Comparison of ENCODE assay signal across 35 cellular contexts in genomic region chr13:23731709-23732108, GRCh38.
"Had no signal": no experiment of that assay in that cellular context is flagged by ENCODE, and none has a peak within 500 bp of the region (broad histone marks: within the 10 kb centered on the region; RNA-seq: fewer than 3 reads in every experiment).

No MANE protein-coding gene starts in this region.

- ATAC-seq: activated CD4-positive, CD25-positive, alpha-beta regulatory T cell treated with anti-CD3 and anti-CD28 coated beads, Interleukin-2, amount 50 U/mL, for 24 hours; activated CD8-positive, alpha-beta memory T cell treated with anti-CD3 and anti-CD28 coated beads, Interleukin-2, amount 10 ng/mL, durations not matched to agents 7 days and 5 days; activated CD8-positive, alpha-beta T cell treated with anti-CD3 and anti-CD28 coated beads, Interleukin-2, amount 10 ng/mL, durations not matched to agents 7 days and 5 days; activated naive CD4-positive, alpha-beta T cell treated with anti-CD3 and anti-CD28 coated beads, Interleukin-2, amount 50 U/mL, for 72 hours; esophagus mucosa; foreskin keratinocyte; gastrocnemius medialis; heart left ventricle; T-helper 17 cell had no signal

- DNase-seq: activated B cell treated with CpG ODN at 0.5 μM for 24 hours; activated CD4-positive, alpha-beta memory T cell treated with anti-CD3 and anti-CD28 coated beads for 36 hours; activated CD4-positive, alpha-beta T cell treated with anti-CD3 and anti-CD28 coated beads, Interleukin-2, amount 10 ng/mL, durations not matched to agents 24 days and 14 days; activated CD8-positive, alpha-beta memory T cell treated with anti-CD3 and anti-CD28 coated beads, Interleukin-2, amount 10 ng/mL, durations not matched to agents 7 days and 5 days; activated CD8-positive, alpha-beta memory T cell treated with anti-CD3 and anti-CD28 coated beads, Interleukin-2, amount 50 U/mL, for 4 hours; activated CD8-positive, alpha-beta T cell treated with anti-CD3 and anti-CD28 coated beads, Interleukin-2, amount 10 ng/mL, durations not matched to agents 7 days and 5 days; activated gamma-delta T cell; activated naive CD4-positive, alpha-beta T cell; activated naive CD4-positive, alpha-beta T cell treated with anti-CD3 and anti-CD28 coated beads, Interleukin-2, amount 10 ng/mL, durations not matched to agents 7 days and 5 days; activated naive CD8-positive, alpha-beta T cell treated with anti-CD3 and anti-CD28 coated beads, Interleukin-2, amount 10 ng/mL, durations not matched to agents 7 days and 5 days; activated T-cell treated with anti-CD3 and anti-CD28 coated beads, Interleukin-2, amount 50 U/mL, for 1 hour; activated T-cell treated with anti-CD3 and anti-CD28 coated beads, Interleukin-2, amount 50 U/mL, for 48 hours; central memory CD4-positive, alpha-beta T cell; cerebellar nuclear complex; colonic mucosa; dorsolateral prefrontal cortex; effector memory CD4-positive, alpha-beta T cell; endodermal cell; foreskin keratinocyte; gastrocnemius medialis; glutamatergic neuron; heart left ventricle; T-helper 17 cell; T1000; WERI-Rb-1 had no signal

- H3K4me3 ChIP-seq: ascending aorta, breast epithelium, cardiac muscle cell, colonic mucosa, dorsolateral prefrontal cortex, gastrocnemius medialis, heart left ventricle had no signal

- H3K9me3 Mint-ChIP-seq: activated CD4-positive, alpha-beta memory T cell treated with anti-CD3 and anti-CD28 coated beads for 36 hours; activated CD4-positive, alpha-beta T cell treated with anti-CD3 and anti-CD28 coated beads, Interleukin-2, amount 10 ng/mL, durations not matched to agents 24 days and 14 days; activated naive CD4-positive, alpha-beta T cell treated with anti-CD3 and anti-CD28 coated beads, Interleukin-2, amount 10 ng/mL, durations not matched to agents 7 days and 5 days; activated naive CD4-positive, alpha-beta T cell treated with anti-CD3 and anti-CD28 coated beads, Interleukin-2, amount 50 U/mL, for 72 hours; activated naive CD8-positive, alpha-beta T cell treated with anti-CD3 and anti-CD28 coated beads, Interleukin-2, amount 10 ng/mL, durations not matched to agents 7 days and 5 days; activated T-helper 1 cell treated with anti-CD3 and anti-CD28 coated beads, Interleukin-12 subunit alpha, Interleukin-12 subunit beta, Interleukin-2, Interleukin-4 antibody, amounts not matched to agents 30 ng/mL and 10 ng/mL and 1 ng/mL, durations not matched to agents 14 hours and 24 hours and 36 hours; brain; dendritic cell treated with granulocyte-macrophage colony-stimulating factor and Interleukin-4, amounts not matched to agents 40 ng/mL and 50 ng/mL, for 4 days; endodermal cell; T-helper 2 cell treated with Interferon-gamma antibody and Interleukin-4, amounts not matched to agents 5 μg/mL and 100 μg/mL, for 36 hours had no signal

- H3K4me3 Mint-ChIP-seq: activated B cell treated with CpG ODN at 0.5 μM for 24 hours; activated CD4-positive, alpha-beta memory T cell treated with anti-CD3 and anti-CD28 coated beads for 36 hours; activated CD4-positive, alpha-beta T cell treated with anti-CD3 and anti-CD28 coated beads, Interleukin-2, amount 10 ng/mL, durations not matched to agents 24 days and 14 days; activated CD8-positive, alpha-beta memory T cell treated with anti-CD3 and anti-CD28 coated beads, Interleukin-2, amount 10 ng/mL, durations not matched to agents 7 days and 5 days; activated CD8-positive, alpha-beta T cell treated with anti-CD3 and anti-CD28 coated beads, Interleukin-2, amount 10 ng/mL, durations not matched to agents 7 days and 5 days; activated naive CD4-positive, alpha-beta T cell treated with anti-CD3 and anti-CD28 coated beads, Interleukin-2, amount 10 ng/mL, durations not matched to agents 7 days and 5 days; activated naive CD8-positive, alpha-beta T cell treated with anti-CD3 and anti-CD28 coated beads, Interleukin-2, amount 10 ng/mL, durations not matched to agents 7 days and 5 days; activated T-helper 1 cell treated with anti-CD3 and anti-CD28 coated beads, Interleukin-12 subunit alpha, Interleukin-12 subunit beta, Interleukin-2, Interleukin-4 antibody, amounts not matched to agents 30 ng/mL and 10 ng/mL and 1 ng/mL, durations not matched to agents 14 hours and 24 hours and 36 hours; brain; dendritic cell treated with granulocyte-macrophage colony-stimulating factor and Interleukin-4, amounts not matched to agents 40 ng/mL and 50 ng/mL, for 4 days; endodermal cell; T-helper 17 cell; T-helper 2 cell treated with Interferon-gamma antibody and Interleukin-4, amounts not matched to agents 5 μg/mL and 100 μg/mL, for 36 hours had no signal

- H3K36me3 ChIP-seq: breast epithelium, cardiac muscle cell, colonic mucosa, gastrocnemius medialis, WERI-Rb-1 had no signal

- H3K4me1 ChIP-seq: ascending aorta, breast epithelium, colonic mucosa, foreskin keratinocyte, gastrocnemius medialis, heart left ventricle had no signal

- H3K27ac Mint-ChIP-seq: activated B cell treated with CpG ODN at 0.5 μM for 24 hours; activated CD4-positive, alpha-beta memory T cell treated with anti-CD3 and anti-CD28 coated beads for 36 hours; activated CD4-positive, alpha-beta T cell treated with anti-CD3 and anti-CD28 coated beads, Interleukin-2, amount 10 ng/mL, durations not matched to agents 24 days and 14 days; activated CD8-positive, alpha-beta memory T cell treated with anti-CD3 and anti-CD28 coated beads, Interleukin-2, amount 10 ng/mL, durations not matched to agents 7 days and 5 days; activated CD8-positive, alpha-beta T cell treated with anti-CD3 and anti-CD28 coated beads, Interleukin-2, amount 10 ng/mL, durations not matched to agents 7 days and 5 days; activated naive CD4-positive, alpha-beta T cell treated with anti-CD3 and anti-CD28 coated beads, Interleukin-2, amount 10 ng/mL, durations not matched to agents 7 days and 5 days; activated naive CD4-positive, alpha-beta T cell treated with anti-CD3 and anti-CD28 coated beads, Interleukin-2, amount 50 U/mL, for 72 hours; activated naive CD8-positive, alpha-beta T cell treated with anti-CD3 and anti-CD28 coated beads, Interleukin-2, amount 10 ng/mL, durations not matched to agents 7 days and 5 days; activated T-helper 1 cell treated with anti-CD3 and anti-CD28 coated beads, Interleukin-12 subunit alpha, Interleukin-12 subunit beta, Interleukin-2, Interleukin-4 antibody, amounts not matched to agents 30 ng/mL and 10 ng/mL and 1 ng/mL, durations not matched to agents 14 hours and 24 hours and 36 hours; brain; dendritic cell treated with granulocyte-macrophage colony-stimulating factor and Interleukin-4, amounts not matched to agents 40 ng/mL and 50 ng/mL, for 4 days; endodermal cell; T-helper 17 cell; T-helper 2 cell treated with Interferon-gamma antibody and Interleukin-4, amounts not matched to agents 5 μg/mL and 100 μg/mL, for 36 hours had no signal

- H3K9me3 ChIP-seq: ascending aorta, breast epithelium, colonic mucosa, gastrocnemius medialis, heart left ventricle had no signal

- H3K27me3 Mint-ChIP-seq: activated B cell treated with CpG ODN at 0.5 μM for 24 hours; activated CD4-positive, alpha-beta memory T cell treated with anti-CD3 and anti-CD28 coated beads for 36 hours; activated CD4-positive, alpha-beta T cell treated with anti-CD3 and anti-CD28 coated beads, Interleukin-2, amount 10 ng/mL, durations not matched to agents 24 days and 14 days; activated CD8-positive, alpha-beta memory T cell treated with anti-CD3 and anti-CD28 coated beads, Interleukin-2, amount 10 ng/mL, durations not matched to agents 7 days and 5 days; activated naive CD4-positive, alpha-beta T cell treated with anti-CD3 and anti-CD28 coated beads, Interleukin-2, amount 10 ng/mL, durations not matched to agents 7 days and 5 days; activated naive CD8-positive, alpha-beta T cell treated with anti-CD3 and anti-CD28 coated beads, Interleukin-2, amount 10 ng/mL, durations not matched to agents 7 days and 5 days; brain; dendritic cell treated with granulocyte-macrophage colony-stimulating factor and Interleukin-4, amounts not matched to agents 40 ng/mL and 50 ng/mL, for 4 days; T-helper 17 cell had no signal

- H3K4me1 Mint-ChIP-seq: activated B cell treated with CpG ODN at 0.5 μM for 24 hours; activated CD8-positive, alpha-beta memory T cell treated with anti-CD3 and anti-CD28 coated beads, Interleukin-2, amount 10 ng/mL, durations not matched to agents 7 days and 5 days; activated naive CD4-positive, alpha-beta T cell treated with anti-CD3 and anti-CD28 coated beads, Interleukin-2, amount 10 ng/mL, durations not matched to agents 7 days and 5 days; activated naive CD8-positive, alpha-beta T cell treated with anti-CD3 and anti-CD28 coated beads, Interleukin-2, amount 10 ng/mL, durations not matched to agents 7 days and 5 days; endodermal cell had no signal

- H3K27ac ChIP-seq: ascending aorta, breast epithelium, cardiac muscle cell, colonic mucosa, dorsolateral prefrontal cortex, foreskin keratinocyte, gastrocnemius medialis, heart left ventricle, WERI-Rb-1 had no signal

- H3K27me3 ChIP-seq: ascending aorta, breast epithelium, cardiac muscle cell, colonic mucosa, dorsolateral prefrontal cortex, foreskin keratinocyte, gastrocnemius medialis, heart left ventricle had no signal

- H3K36me3 Mint-ChIP-seq: activated CD8-positive, alpha-beta memory T cell treated with anti-CD3 and anti-CD28 coated beads, Interleukin-2, amount 10 ng/mL, durations not matched to agents 7 days and 5 days; activated naive CD4-positive, alpha-beta T cell treated with anti-CD3 and anti-CD28 coated beads, Interleukin-2, amount 10 ng/mL, durations not matched to agents 7 days and 5 days; activated naive CD4-positive, alpha-beta T cell treated with anti-CD3 and anti-CD28 coated beads, Interleukin-2, amount 50 U/mL, for 72 hours had no signal
